34 cellular contexts compared by ENCODE assay signal in the genomic region with DNA sequence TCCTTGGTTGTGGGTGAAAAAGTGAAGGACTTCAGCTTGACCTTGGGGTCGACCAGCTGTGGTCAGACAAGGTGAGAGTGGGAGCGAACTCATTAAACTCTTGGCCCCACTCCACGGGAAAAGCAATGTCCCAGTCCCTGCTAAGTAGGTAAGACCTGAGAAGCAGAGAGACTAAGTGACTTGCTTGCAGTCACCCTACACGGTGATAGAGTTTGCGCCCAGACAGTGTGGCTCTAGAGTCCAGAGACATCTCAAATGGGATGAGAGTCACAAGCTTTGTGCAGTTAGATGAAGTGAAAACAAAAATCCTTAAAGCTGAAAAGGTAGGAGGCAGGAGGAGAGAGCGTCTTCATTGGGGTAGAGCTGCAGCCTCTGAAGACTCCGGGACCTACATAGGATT.
"Had no signal": no experiment of that assay in that cellular context is flagged by ENCODE, and none has a peak within 500 bp of the region (broad histone marks: within the 10 kb centered on the region; RNA-seq: fewer than 3 reads in every experiment).

No MANE protein-coding gene starts in this region.

- H3K27ac Mint-ChIP-seq: activated B cell treated with CpG ODN at 0.5 μM for 24 hours; activated CD8-positive, alpha-beta T cell treated with anti-CD3 and anti-CD28 coated beads for 36 hours; activated naive CD8-positive, alpha-beta T cell treated with anti-CD3 and anti-CD28 coated beads for 36 hours; activated naive CD8-positive, alpha-beta T cell treated with anti-CD3 and anti-CD28 coated beads, Interleukin-2, amount 50 U/mL, for 24 hours; activated T-helper 17 cell treated with anti-CD3 and anti-CD28 coated beads, Interleukin-2, amount 50 U/mL, for 72 hours; effector memory CD8-positive, alpha-beta T cell; T-helper 17 cell; T-helper 2 cell treated with Interferon-gamma antibody and Interleukin-4, amounts not matched to agents 5 μg/mL and 100 μg/mL, for 36 hours had no signal

- H3K36me3 ChIP-seq: adrenal gland, esophagus muscularis mucosa, gastrocnemius medialis, WERI-Rb-1 had no signal

- FAIRE-seq: colon had no signal

- H3K4me3 ChIP-seq: adrenal gland, body of pancreas, esophagus muscularis mucosa, gastrocnemius medialis had no signal

- DNase-seq: activated B cell treated with CpG ODN at 0.5 μM for 24 hours; activated CD4-positive, alpha-beta T cell treated with anti-CD3 and anti-CD28 coated beads for 48 hours; activated CD4-positive, alpha-beta T cell treated with anti-CD3 and anti-CD28 coated beads, Interleukin-2, amount 50 U/mL, for 1 hour; activated CD4-positive, alpha-beta T cell treated with anti-CD3 and anti-CD28 coated beads, Interleukin-2, amount 50 U/mL, for 48 hours; activated CD8-positive, alpha-beta memory T cell treated with anti-CD3 and anti-CD28 coated beads for 24 hours; activated CD8-positive, alpha-beta T cell treated with anti-CD3 and anti-CD28 coated beads for 36 hours; activated effector memory CD4-positive, alpha-beta T cell treated with Interleukin-2 at 50 U/mL for 16 hours; activated gamma-delta T cell treated with Interleukin-2 at 50 U/mL for 16 hours; activated naive CD4-positive, alpha-beta T cell treated with anti-CD3 and anti-CD28 coated beads, Interleukin-2, amount 50 U/mL, for 16 hours; activated naive CD4-positive, alpha-beta T cell treated with Interleukin-2 at 50 U/mL for 16 hours; activated naive CD8-positive, alpha-beta T cell treated with anti-CD3 and anti-CD28 coated beads for 36 hours; activated naive CD8-positive, alpha-beta T cell treated with anti-CD3 and anti-CD28 coated beads, Interleukin-2, amount 50 U/mL, for 24 hours; activated T-cell treated with anti-CD3 and anti-CD28 coated beads, Interleukin-2, amount 50 U/mL, for 4 hours; adrenal gland; amygdala; aorta; body of pancreas; caudate nucleus; cortex of kidney; effector CD4-positive, alpha-beta T cell; effector memory CD8-positive, alpha-beta T cell; erythroblast; gastrocnemius medialis; glutamatergic neuron; T-helper 1 cell; T-helper 17 cell; T1000; WERI-Rb-1 had no signal

- H3K4me3 Mint-ChIP-seq: activated B cell treated with CpG ODN at 0.5 μM for 24 hours; activated CD8-positive, alpha-beta T cell treated with anti-CD3 and anti-CD28 coated beads for 36 hours; activated naive CD8-positive, alpha-beta T cell treated with anti-CD3 and anti-CD28 coated beads for 36 hours; activated naive CD8-positive, alpha-beta T cell treated with anti-CD3 and anti-CD28 coated beads, Interleukin-2, amount 50 U/mL, for 24 hours; activated T-cell treated with anti-CD3 and anti-CD28 coated beads, Interleukin-2, amount 50 U/mL, for 4 hours; activated T-helper 17 cell treated with anti-CD3 and anti-CD28 coated beads, Interleukin-2, amount 50 U/mL, for 72 hours; effector memory CD8-positive, alpha-beta T cell; T-helper 17 cell; T-helper 2 cell treated with Interferon-gamma antibody and Interleukin-4, amounts not matched to agents 5 μg/mL and 100 μg/mL, for 36 hours had no signal

- H3K4me1 Mint-ChIP-seq: activated B cell treated with CpG ODN at 0.5 μM for 24 hours had no signal

- H3K9me3 ChIP-seq: adrenal gland, body of pancreas, gastrocnemius medialis had no signal

- H3K27ac ChIP-seq: adrenal gland, body of pancreas, esophagus muscularis mucosa, foreskin keratinocyte, gastrocnemius medialis, WERI-Rb-1 had no signal

- H3K27me3 ChIP-seq: adrenal gland, body of pancreas, foreskin keratinocyte had no signal

- H3K4me1 ChIP-seq: adrenal gland, body of pancreas, esophagus muscularis mucosa, gastrocnemius medialis had no signal

- ATAC-seq: activated CD4-positive, CD25-positive, alpha-beta regulatory T cell treated with anti-CD3 and anti-CD28 coated beads, Interleukin-2, amount 50 U/mL, for 24 hours; activated CD8-positive, alpha-beta T cell treated with anti-CD3 and anti-CD28 coated beads for 36 hours; activated naive CD8-positive, alpha-beta T cell treated with anti-CD3 and anti-CD28 coated beads, Interleukin-2, amount 50 U/mL, for 24 hours; activated T-cell treated with anti-CD3 and anti-CD28 coated beads, Interleukin-2, amount 50 U/mL, for 4 hours; activated T-helper 17 cell treated with anti-CD3 and anti-CD28 coated beads, Interleukin-2, amount 50 U/mL, for 72 hours; body of pancreas; effector memory CD8-positive, alpha-beta T cell; gastrocnemius medialis; T-helper 17 cell had no signal
